Comparison of ENCODE assay signal across 10 cellular contexts in the genomic region with DNA sequence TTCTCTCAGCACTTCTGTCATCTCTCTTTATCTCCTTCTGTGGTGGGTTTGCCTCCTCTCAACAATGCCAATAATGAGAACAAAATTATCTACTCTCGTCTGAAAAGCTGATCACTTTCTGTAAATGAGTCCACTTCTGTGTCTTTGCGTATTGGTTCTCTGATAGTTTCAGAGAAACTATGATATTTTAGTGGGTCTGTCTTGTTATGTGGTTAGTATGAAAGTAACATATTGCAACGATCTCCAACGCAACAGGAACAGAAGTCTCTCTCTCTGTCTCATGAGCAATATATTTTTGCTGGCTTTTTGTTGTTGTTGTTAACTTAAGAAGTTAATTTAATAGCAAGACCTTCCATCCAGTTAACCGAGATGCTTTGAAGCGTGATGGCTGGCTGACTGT. TPM values are rescaled to one million over a fixed set of nuclear protein-coding genes. Genes with fewer than 3 reads are reported as not detected.
"Had no signal": no experiment of that assay in that cellular context is flagged by ENCODE, and none has a peak within 500 bp of the region (broad histone marks: within the 10 kb centered on the region; RNA-seq: fewer than 3 reads in every experiment).

No MANE protein-coding gene starts in this region.

- H3K4me2 ChIP-seq: GM23338 had no signal

- H2AFZ ChIP-seq: GM23248, GM23338 had no signal

- H3K4me3 Mint-ChIP-seq: GM23338, H9, HFFc6 had no signal

- H3K9ac ChIP-seq: GM23248 had no signal

- H3K27ac ChIP-seq: GM23248 had no signal

- H3K4me1 Mint-ChIP-seq: GM23338, H9 had no signal

- FAIRE-seq: H1 had no signal

- DNase-seq: GM23248, GOT3, H7, H9, HCEC 1CT, HFFc6 had no signal

- H3K27ac Mint-ChIP-seq: GM23338, H9, HFFc6 had no signal

- ATAC-seq: GM23338, HCT116 had no signal

- H3K4me1 ChIP-seq: HAP-1 had no signal

- H3K36me3 ChIP-seq: HAP-1 had no signal

- H3K4me3 ChIP-seq: GM23248, GM23338, HAP-1 had no signal

RNA-seq across cellular contexts. Expression of gene SLITRK6, which starts 47.8 kb away (rescaled TPM):
- total RNA-seq: GM23248, H9 had no signal
